30 cellular contexts compared by ENCODE assay signal in the genomic region with DNA sequence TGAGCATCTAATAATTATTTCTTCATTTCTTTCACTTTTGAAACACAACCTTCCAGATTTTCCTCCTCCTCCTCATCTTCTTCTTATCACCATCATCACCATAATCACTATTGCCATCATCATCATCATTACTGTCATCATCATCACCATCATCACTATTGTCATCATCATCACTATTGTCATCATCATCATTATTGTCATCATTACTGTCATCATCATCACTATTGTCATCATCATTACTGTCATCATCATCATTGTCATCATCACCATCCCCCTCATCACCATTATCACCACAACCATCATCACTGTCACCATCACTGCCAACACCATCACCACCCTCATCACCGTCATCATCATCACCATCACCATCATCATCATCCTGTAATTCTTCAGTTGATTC.
"Had no signal": no experiment of that assay in that cellular context is flagged by ENCODE, and none has a peak within 500 bp of the region (broad histone marks: within the 10 kb centered on the region; RNA-seq: fewer than 3 reads in every experiment).

No MANE protein-coding gene starts in this region.

- H3K79me2 ChIP-seq: parathyroid adenoma had no signal

- ATAC-seq: naive thymus-derived CD8-positive, alpha-beta T cell; natural killer cell treated with Interleukin-12 subunit alpha and Interleukin-12 subunit beta and Interleukin-15 and Interleukin-18, amount 100 ng/mL, for 72 hours; psoas muscle; right cardiac atrium; sciatic nerve; stimulated activated memory B cell treated with anti-CD40 and anti-IgM and Interleukin-4, amounts not matched to agents 10 μg/mL and 1 μg/mL and 100 μg/mL, for 72 hours; stimulated activated naive CD8-positive, alpha-beta T cell treated with anti-CD3 and anti-CD28 coated beads, Interleukin-15, amount 100 ng/mL, for 72 hours; stimulated activated naive CD8-positive, alpha-beta T cell treated with anti-CD3 and anti-CD28 coated beads, Interleukin-15, Interleukin-2, amounts not matched to agents 100 U/mL and 50 U/mL, for 24 hours; upper lobe of right lung had no signal

- H3K27ac ChIP-seq: neural progenitor cell, ovary, parathyroid adenoma, psoas muscle, skin epidermis, spleen, suprapubic skin, testis, tibial artery, transverse colon, upper lobe of right lung, vagina had no signal

- H3K9ac ChIP-seq: neural progenitor cell, parathyroid adenoma had no signal

- DNase-seq: naive thymus-derived CD8-positive, alpha-beta T cell; nephron progenitor cell; occipital lobe; ovary; posterior cingulate gyrus; psoas muscle; right cardiac atrium; spleen; stimulated activated CD4-positive, alpha-beta T cell treated with anti-CD3 and anti-CD28 coated beads, Interleukin-12 subunit alpha, Interleukin-12 subunit beta, amount 100 ng/mL, for 4 hours; stimulated activated CD4-positive, alpha-beta T cell treated with anti-CD3 and anti-CD28 coated beads, Interleukin-1b, Interleukin-23, amount 100 ng/mL, for 48 hours; stimulated activated CD4-positive, alpha-beta T cell treated with anti-CD3 and anti-CD28 coated beads, Interleukin-4, amount 100 ng/mL, for 1 hour; stimulated activated CD4-positive, alpha-beta T cell treated with anti-CD3 and anti-CD28 coated beads, Interleukin-4, amount 100 ng/mL, for 4 hours; stimulated activated CD8-positive, alpha-beta memory T cell treated with anti-CD3 and anti-CD28 coated beads, Interleukin-4, amount 100 ng/mL, for 48 hours; stimulated activated naive CD4-positive, alpha-beta T cell; stimulated activated naive CD8-positive, alpha-beta T cell treated with anti-CD3 and anti-CD28 coated beads, Interleukin-15, amount 100 ng/mL, for 72 hours; stimulated activated naive CD8-positive, alpha-beta T cell treated with anti-CD3 and anti-CD28 coated beads, Interleukin-15, Interleukin-2, amounts not matched to agents 100 U/mL and 50 U/mL, for 24 hours; substantia nigra; testis; tibial artery; transverse colon; upper lobe of right lung had no signal

- H3K36me3 ChIP-seq: neural progenitor cell, ovary, spleen, suprapubic skin, tibial artery, transverse colon, upper lobe of right lung, vagina had no signal

- H2AFZ ChIP-seq: neural progenitor cell, parathyroid adenoma had no signal

- H3K27me3 ChIP-seq: neural progenitor cell, ovary, spleen, suprapubic skin, testis, tibial artery, transverse colon, upper lobe of right lung, vagina had no signal

- H3K4me2 ChIP-seq: neural progenitor cell, smooth muscle cell had no signal

- H3K9me3 ChIP-seq: ovary, testis, transverse colon, upper lobe of right lung, vagina had no signal

- H3K4me1 ChIP-seq: neural progenitor cell, parathyroid adenoma, psoas muscle, spleen, suprapubic skin, testis, tibial artery, transverse colon, upper lobe of right lung, vagina had no signal

- H3K4me3 ChIP-seq: neural progenitor cell, ovary, psoas muscle, skin epidermis, smooth muscle cell, spleen, suprapubic skin, testis, tibial artery, transverse colon, upper lobe of right lung, vagina had no signal
